Comparison of ENCODE assay signal across 1 cellular context in the genomic region with DNA sequence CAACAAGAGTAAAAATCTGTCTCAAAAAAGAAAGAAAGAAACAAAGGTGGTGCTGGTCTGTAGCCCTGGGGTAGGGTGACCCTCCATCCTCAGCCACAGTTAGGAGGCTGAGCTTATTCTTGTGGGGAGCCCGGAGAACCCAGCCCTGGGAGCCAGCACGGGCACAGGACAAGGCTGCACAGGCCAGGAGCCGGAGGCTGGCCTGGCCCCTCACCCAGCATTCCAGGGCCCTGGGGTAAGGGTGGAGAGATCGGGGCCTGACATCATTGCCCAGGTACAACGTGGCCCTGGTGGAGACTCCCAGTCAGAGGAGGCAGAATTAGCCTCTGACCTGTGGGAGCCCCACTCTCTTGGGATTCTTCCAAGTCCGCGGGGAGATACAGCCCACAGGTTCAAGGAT.
TF ChIP-seq lines count a peak whose summit lies in the region.

No MANE protein-coding gene starts in this region.

TF ChIP-seq in IMR-90, 13 proteins besides CTCF, POLR2A, EP300 and RAD21:
- TF ChIP-seq MAFK (IDR thresholded peaks at IDR 0.05; ENCODE audit: low read depth, low read length) (no peak), CEBPB (IDR thresholded peaks at IDR 0.05; ENCODE audit: low read depth, low read length) (no peak), RCOR1 (IDR thresholded peaks at IDR 0.05; ENCODE audit: insufficient replicate concordance, low read length) (no peak), NFE2L2 (IDR thresholded peaks at IDR 0.05; ENCODE audit: low read depth, low read length) (no peak), SMC3 (IDR thresholded peaks at IDR 0.05; ENCODE audit: low read depth, low read length) (no peak), BHLHE40 (IDR thresholded peaks at IDR 0.05; ENCODE audit: low read depth, low read length) (no peak), MAZ (IDR thresholded peaks at IDR 0.05; ENCODE audit: borderline replicate concordance, low read depth, low read length) (no peak), MXI1 (IDR thresholded peaks at IDR 0.05; ENCODE audit: borderline replicate concordance, low read depth, low read length) (no peak), CHD1 (IDR thresholded peaks at IDR 0.05; ENCODE audit: low read depth, low read length) (no peak), FOS (IDR thresholded peaks at IDR 0.05; ENCODE audit: low read depth, low read length) (no peak), RFX5 (IDR thresholded peaks at IDR 0.05; ENCODE audit: low read depth, low read length) (no peak)
- TF ChIP-seq, protein P1, sequence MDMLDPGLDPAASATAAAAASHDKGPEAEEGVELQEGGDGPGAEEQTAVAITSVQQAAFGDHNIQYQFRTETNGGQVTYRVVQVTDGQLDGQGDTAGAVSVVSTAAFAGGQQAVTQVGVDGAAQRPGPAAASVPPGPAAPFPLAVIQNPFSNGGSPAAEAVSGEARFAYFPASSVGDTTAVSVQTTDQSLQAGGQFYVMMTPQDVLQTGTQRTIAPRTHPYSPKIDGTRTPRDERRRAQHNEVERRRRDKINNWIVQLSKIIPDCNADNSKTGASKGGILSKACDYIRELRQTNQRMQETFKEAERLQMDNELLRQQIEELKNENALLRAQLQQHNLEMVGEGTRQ (IDR thresholded peaks at IDR 0.05; ENCODE audit: low read depth, low read length), result no peak
- TF ChIP-seq, protein P2, sequence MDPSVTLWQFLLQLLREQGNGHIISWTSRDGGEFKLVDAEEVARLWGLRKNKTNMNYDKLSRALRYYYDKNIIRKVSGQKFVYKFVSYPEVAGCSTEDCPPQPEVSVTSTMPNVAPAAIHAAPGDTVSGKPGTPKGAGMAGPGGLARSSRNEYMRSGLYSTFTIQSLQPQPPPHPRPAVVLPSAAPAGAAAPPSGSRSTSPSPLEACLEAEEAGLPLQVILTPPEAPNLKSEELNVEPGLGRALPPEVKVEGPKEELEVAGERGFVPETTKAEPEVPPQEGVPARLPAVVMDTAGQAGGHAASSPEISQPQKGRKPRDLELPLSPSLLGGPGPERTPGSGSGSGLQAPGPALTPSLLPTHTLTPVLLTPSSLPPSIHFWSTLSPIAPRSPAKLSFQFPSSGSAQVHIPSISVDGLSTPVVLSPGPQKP (IDR thresholded peaks at IDR 0.05; ENCODE audit: borderline replicate concordance, low read depth, low read length), result no peak
